In genomic region chr1:245245021-245245667, GRCh38 we compare ENCODE assay signal across 21 cellular contexts.
A peak's percentile ranks its signal among the peaks of the same experiment; 100 is the strongest.
DNase-seq lines count a peak whose midpoint lies in the region; TF ChIP-seq lines count a peak whose summit lies in the region.
"Had no signal": no experiment of that assay in that cellular context is flagged by ENCODE, and none has a peak within 500 bp of the region (broad histone marks: within the 10 kb centered on the region; RNA-seq: fewer than 3 reads in every experiment).

No MANE protein-coding gene starts in this region.

- DNase-seq in DMS53 treated with DMSO at 0.1 percent for 48 hours (lab: John Stamatoyannopoulos, UW; ENCODE audit: unreplicated experiment) (peak; percentile 94), NCI-H2029 treated with DMSO at 0.1 percent for 48 hours (lab: John Stamatoyannopoulos, UW) (peak; percentile 66), SK-N-DZ (ENCODE audit: low spot score) (peak; percentile 72), nephron progenitor cell (no peak), NCI-H226 (no peak), MG63 (no peak)
- DNase-seq in activated CD4-positive, alpha-beta T cell treated with anti-CD3 and anti-CD28 coated beads for 48 hours = no peak
- DNase-seq: activated CD4-positive, alpha-beta memory T cell treated with anti-CD3 and anti-CD28 coated beads, Interleukin-2, amount 10 ng/mL, durations not matched to agents 7 days and 5 days; activated T-cell treated with anti-CD3 and anti-CD28 coated beads, Interleukin-2, amount 50 U/mL, for 48 hours; CD8-positive, alpha-beta T cell; heart left ventricle; immature natural killer cell; Karpas-422; NCI-H1048; NCI-H524; T-helper 17 cell; WERI-Rb-1 had no signal

- H3K4me3 ChIP-seq in MG63 = no peak overlapping the region
- H3K4me3 ChIP-seq: heart left ventricle, lung, right atrium auricular region, SJSA1 had no signal

- no peak overlapping the region for H3K4me3 Mint-ChIP-seq in nephron progenitor cell
- H3K4me3 Mint-ChIP-seq: activated CD4-positive, alpha-beta memory T cell treated with anti-CD3 and anti-CD28 coated beads, Interleukin-2, amount 10 ng/mL, durations not matched to agents 7 days and 5 days; CD8-positive, alpha-beta T cell; immature natural killer cell; T-helper 17 cell had no signal

- peaks cover 34% of the 10 kb centered on the region for H3K36me3 Mint-ChIP-seq in nephron progenitor cell (ENCODE audit: low read depth)
- H3K36me3 Mint-ChIP-seq: activated naive CD4-positive, alpha-beta T cell treated with anti-CD3 and anti-CD28 coated beads, Interleukin-2, amount 50 U/mL, for 72 hours; CD8-positive, alpha-beta T cell; immature natural killer cell had no signal

- peaks cover 43% of the 10 kb centered on the region for H3K4me1 Mint-ChIP-seq in nephron progenitor cell
- H3K4me1 Mint-ChIP-seq: activated CD4-positive, alpha-beta memory T cell treated with anti-CD3 and anti-CD28 coated beads, Interleukin-2, amount 10 ng/mL, durations not matched to agents 7 days and 5 days; immature natural killer cell; T-helper 17 cell had no signal

- H3K9me3 ChIP-seq in MG63 = no peaks in the 10 kb centered on the region
- H3K9me3 ChIP-seq: heart left ventricle, right atrium auricular region, SJSA1 had no signal

- H3K27ac Mint-ChIP-seq in nephron progenitor cell = peak overlapping the region; percentile 39
- H3K27ac Mint-ChIP-seq: activated CD4-positive, alpha-beta memory T cell treated with anti-CD3 and anti-CD28 coated beads, Interleukin-2, amount 10 ng/mL, durations not matched to agents 7 days and 5 days; activated naive CD4-positive, alpha-beta T cell treated with anti-CD3 and anti-CD28 coated beads, Interleukin-2, amount 50 U/mL, for 72 hours; CD8-positive, alpha-beta T cell; immature natural killer cell; T-helper 17 cell had no signal

- no peak for TF ChIP-seq CTCF in nephron progenitor cell (IDR thresholded peaks at IDR 0.05)

- peaks cover 12% of the 10 kb centered on the region for H3K9me3 Mint-ChIP-seq in nephron progenitor cell
- H3K9me3 Mint-ChIP-seq: activated CD4-positive, alpha-beta memory T cell treated with anti-CD3 and anti-CD28 coated beads, Interleukin-2, amount 10 ng/mL, durations not matched to agents 7 days and 5 days; activated naive CD4-positive, alpha-beta T cell treated with anti-CD3 and anti-CD28 coated beads, Interleukin-2, amount 50 U/mL, for 72 hours; CD8-positive, alpha-beta T cell; immature natural killer cell had no signal

- no peaks in the 10 kb centered on the region for H3K36me3 ChIP-seq in MG63
- H3K36me3 ChIP-seq: heart left ventricle, right atrium auricular region, SJSA1, WERI-Rb-1 had no signal

- peaks cover 4% of the 10 kb centered on the region for H3K27me3 Mint-ChIP-seq in nephron progenitor cell (ENCODE audit: low read depth, poor library complexity)
- H3K27me3 Mint-ChIP-seq: activated CD4-positive, alpha-beta memory T cell treated with anti-CD3 and anti-CD28 coated beads, Interleukin-2, amount 10 ng/mL, durations not matched to agents 7 days and 5 days had no signal

- H3K27me3 ChIP-seq in MG63 = no peaks in the 10 kb centered on the region; the same call in 1 of the 2 replicates
- H3K27me3 ChIP-seq: right atrium auricular region, SJSA1 had no signal

Comparison
In these comparisons a context has a peak if more than half of its experiments do, and no peak if none do; other contexts are left out.
1. DNase-seq: peak in DMS53 treated with DMSO at 0.1 percent for 48 hours (single experiment), NCI-H2029 treated with DMSO at 0.1 percent for 48 hours (single experiment) and SK-N-DZ (single experiment); none in nephron progenitor cell (single experiment), NCI-H226 (single experiment), MG63 (single experiment) and activated CD4-positive, alpha-beta T cell treated with anti-CD3 and anti-CD28 coated beads for 48 hours (single experiment).